8 cellular contexts compared by ENCODE assay signal in genomic region chr5:93585054-93585751, GRCh38. TPM values are rescaled to one million over a fixed set of nuclear protein-coding genes. Genes with fewer than 3 reads are reported as not detected.
DNase-seq lines count a peak whose midpoint lies in the region; ATAC-seq and TF ChIP-seq lines count a peak whose summit lies in the region.

No MANE protein-coding gene starts in this region.

- H3K4me3 ChIP-seq in OCI-LY3 (ENCODE audit: low read length) (peak overlapping the region; percentile 88), duodenal mucosa (ENCODE audit: low read depth in 1 of 2, low read length in 2 of 2) (peak overlapping the region; percentile 68)
- H3K4me3 ChIP-seq in naive thymus-derived CD4-positive, alpha-beta T cell (ENCODE audit: low read length), result no peak overlapping the region

- H3K27me3 ChIP-seq in OCI-LY3 (ENCODE audit: low read depth, low read length) (0 out of 2 replicates have a peak, but pooled peaks cover 3% of the 10 kb centered on the region), duodenal mucosa (ENCODE audit: control insufficient read depth in 1 of 2, insufficient read depth in 2 of 2, low read length in 2 of 2) (peaks cover 51 to 70% of the 10 kb centered on the region in 2 donors)
- H3K27me3 ChIP-seq in naive thymus-derived CD4-positive, alpha-beta T cell (ENCODE audit: control insufficient read depth in 2 of 2, insufficient read depth in 2 of 2, low read length in 2 of 2), result peaks cover 41 to 57% of the 10 kb centered on the region in 2 donors

- intact Hi-C loops in naive thymus-derived CD4-positive, alpha-beta T cell (cut with micrococcal nuclease), result loop anchor here in 1 of 2 donors (1.0 kb wide), 1 partner anchor 27 kb away; no protein-coding TSS in a partner anchor

- POLR2A ChIA-PET in naive thymus-derived CD4-positive, alpha-beta T cell (lab: Charles Lee), result no interaction called here

- H3K27ac ChIP-seq in OCI-LY3 (ENCODE audit: low read length) (no peak overlapping the region), duodenal mucosa (ENCODE audit: low read depth, low read length) (peak overlapping the region; percentile 50)
- H3K27ac ChIP-seq in naive thymus-derived CD4-positive, alpha-beta T cell (ENCODE audit: low read depth, low read length), result no peak overlapping the region

- H3K27ac Mint-ChIP-seq in naive thymus-derived CD4-positive, alpha-beta T cell, result no peak overlapping the region

- H3K79me2 ChIP-seq in OCI-LY3 (ENCODE audit: low read length), result no peaks in the 10 kb centered on the region

- peak overlapping the region; percentile 52 for H3K9ac ChIP-seq in OCI-LY3 (ENCODE audit: low read length)
- H3K9ac ChIP-seq in duodenal mucosa (ENCODE audit: low read depth in 1 of 2, low read length in 2 of 2), result no peak overlapping the region

- H3K36me3 ChIP-seq in OCI-LY3 (replicated peaks; ENCODE audit: low read depth, low read length) (no peaks in the 10 kb centered on the region), duodenal mucosa (ENCODE audit: control insufficient read depth in 1 of 2, insufficient read depth in 2 of 2, low read length in 2 of 2) (no peaks in the 10 kb centered on the region)
- no peaks in the 10 kb centered on the region for H3K36me3 ChIP-seq in naive thymus-derived CD4-positive, alpha-beta T cell (ENCODE audit: control insufficient read depth in 2 of 3, insufficient read depth in 3 of 3, low read length in 3 of 3)

- H3K4me1 ChIP-seq in OCI-LY3 (ENCODE audit: low read length) (peaks cover 6% of the 10 kb centered on the region; the same call in 1 of the 2 replicates), duodenal mucosa (ENCODE audit: control insufficient read depth in 1 of 2, insufficient read depth in 2 of 2, low read length in 2 of 2) (peaks cover 14 to 20% of the 10 kb centered on the region in 2 donors)
- H3K4me1 ChIP-seq in naive thymus-derived CD4-positive, alpha-beta T cell (ENCODE audit: control insufficient read depth in 2 of 2, insufficient read depth in 2 of 2, low read length in 2 of 2), result peaks cover 20 to 21% of the 10 kb centered on the region in 2 donors

- CTCF ChIA-PET in naive thymus-derived CD4-positive, alpha-beta T cell (lab: Charles Lee), result no interaction called here

- no peak overlapping the region for H2AFZ ChIP-seq in OCI-LY3 (ENCODE audit: low read depth, low read length)

- TF ChIP-seq CTCF in OCI-LY3 (IDR thresholded peaks at IDR 0.05; ENCODE audit: low read depth, low read length), result no peak

- peaks cover 0 to 12% (median 6%) of the 10 kb centered on the region in 5 donors for H3K36me3 Mint-ChIP-seq in naive thymus-derived CD4-positive, alpha-beta T cell

- ATAC-seq in naive thymus-derived CD4-positive, alpha-beta T cell, result no peak
- no peak for ATAC-seq in HG03521 (IDR thresholded peaks at IDR 0.05; ENCODE audit: unreplicated experiment)

- H3K4me2 ChIP-seq in OCI-LY3 (ENCODE audit: low read length), result peak overlapping the region; percentile 92

- H3K9me3 Mint-ChIP-seq in naive thymus-derived CD4-positive, alpha-beta T cell, result peaks cover 0 to 26% (median 5%) of the 10 kb centered on the region in 11 donors

- no peaks in the 10 kb centered on the region for H4K20me1 ChIP-seq in OCI-LY3 (ENCODE audit: insufficient read depth, low read length)

- H3K4me1 Mint-ChIP-seq in naive thymus-derived CD4-positive, alpha-beta T cell, result peaks cover 11 to 35% (median 28%) of the 10 kb centered on the region in 7 donors

- peak overlapping the region in 9 of 10 donors; percentile 12 to 82 (median 69) for H3K4me3 Mint-ChIP-seq in naive thymus-derived CD4-positive, alpha-beta T cell

- H3K9me3 ChIP-seq in OCI-LY3 (ENCODE audit: insufficient read depth, low read length) (no peaks in the 10 kb centered on the region), duodenal mucosa (ENCODE audit: control insufficient read depth in 1 of 2, low read length in 2 of 2) (no peaks in the 10 kb centered on the region)
- H3K9me3 ChIP-seq in naive thymus-derived CD4-positive, alpha-beta T cell (ENCODE audit: control insufficient read depth in 2 of 3, low read length in 3 of 3), result peaks cover 0 to 4% (median 0%) of the 10 kb centered on the region in 3 experiments

- peaks cover 47 to 57% (median 55%) of the 10 kb centered on the region in 5 donors for H3K27me3 Mint-ChIP-seq in naive thymus-derived CD4-positive, alpha-beta T cell

- DNase-seq in NCI-H1417 (lab: John Stamatoyannopoulos, UW) (peak; percentile 32 to 56 (median 47)), NCI-H1417 treated with DMSO at 0.1 percent for 48 hours (lab: John Stamatoyannopoulos, UW) (no peak), SKM-1 (lab: John Stamatoyannopoulos, UW; ENCODE audit: unreplicated experiment) (no peak)
- no peak for DNase-seq in naive thymus-derived CD4-positive, alpha-beta T cell
- DNase-seq in stimulated activated CD4-positive, alpha-beta T cell treated with anti-CD3 and anti-CD28 coated beads, Interleukin-2, amount 100 ng/mL, for 24 hours, result no peak

RNA-seq across cellular contexts. Expression of gene NR2F1, which starts 2.2 kb away (rescaled TPM):
- not detected for total RNA-seq in naive thymus-derived CD4-positive, alpha-beta T cell
- not detected for polyA plus RNA-seq in naive thymus-derived CD4-positive, alpha-beta T cell

RNA-seq across cellular contexts. Expression of gene NR2F1-AS1, which starts 4.2 kb away (rescaled TPM):
- total RNA-seq in naive thymus-derived CD4-positive, alpha-beta T cell, result not detected
- not detected for polyA plus RNA-seq in naive thymus-derived CD4-positive, alpha-beta T cell

Comparison
In these comparisons a context has a peak if more than half of its experiments do, and no peak if none do; other contexts are left out.
1. DNase-seq: peak in NCI-H1417 (3 of 3); none in NCI-H1417 treated with DMSO at 0.1 percent for 48 hours (single experiment), naive thymus-derived CD4-positive, alpha-beta T cell (0 of 9), SKM-1 (single experiment) and stimulated activated CD4-positive, alpha-beta T cell treated with anti-CD3 and anti-CD28 coated beads, Interleukin-2, amount 100 ng/mL, for 24 hours (0 of 2).